17 cellular contexts compared by ENCODE assay signal in genomic region chrX:115017455-115017854, GRCh38. TPM values are rescaled to one million over a fixed set of nuclear protein-coding genes. Genes with fewer than 3 reads are reported as not detected.
DNase-seq lines count a peak whose midpoint lies in the region; ATAC-seq and TF ChIP-seq lines count a peak whose summit lies in the region.
"Had no signal": no experiment of that assay in that cellular context is flagged by ENCODE, and none has a peak within 500 bp of the region (broad histone marks: within the 10 kb centered on the region; RNA-seq: fewer than 3 reads in every experiment).

TSS of gene IL13RA2 (minus strand) at chrX:115017616. CDS start at chrX:115017269, 347 bp downstream.

- ATAC-seq in foreskin keratinocyte (no peak), HG02884 (IDR thresholded peaks at IDR 0.05; ENCODE audit: unreplicated experiment) (no peak), HG02678 (IDR thresholded peaks at IDR 0.05; ENCODE audit: unreplicated experiment) (no peak)
- no peak for ATAC-seq in activated CD8-positive, alpha-beta T cell treated with anti-CD3 and anti-CD28 coated beads for 36 hours
- ATAC-seq: Panc1, right cardiac atrium had no signal

- intact Hi-C loops in activated CD8-positive, alpha-beta T cell treated with anti-CD3 and anti-CD28 coated beads for 36 hours (cut with micrococcal nuclease): no loop called here

- CTCF ChIA-PET in activated CD8-positive, alpha-beta T cell treated with anti-CD3 and anti-CD28 coated beads for 36 hours (lab: Charles Lee): no interaction called here

- POLR2A ChIA-PET in activated CD8-positive, alpha-beta T cell treated with anti-CD3 and anti-CD28 coated beads for 36 hours (lab: Charles Lee): no interaction called here

- peaks cover 9% of the 10 kb centered on the region for H3K4me1 ChIP-seq in ACC112 (ENCODE audit: control insufficient read depth, insufficient read depth, low read length, unreplicated experiment)
- H3K4me1 ChIP-seq in foreskin keratinocyte: peaks cover 28% of the 10 kb centered on the region

- no peak within 1 kb of the TSS for H3K4me3 Mint-ChIP-seq in activated CD8-positive, alpha-beta T cell treated with anti-CD3 and anti-CD28 coated beads for 36 hours
- H3K4me3 Mint-ChIP-seq: activated CD4-positive, alpha-beta memory T cell treated with anti-CD3 and anti-CD28 coated beads for 36 hours; neural crest cell had no signal

- no peaks in the 10 kb centered on the region for H3K36me3 Mint-ChIP-seq in activated CD8-positive, alpha-beta T cell treated with anti-CD3 and anti-CD28 coated beads for 36 hours (ENCODE audit: low read depth)
- H3K36me3 Mint-ChIP-seq: activated CD4-positive, alpha-beta memory T cell treated with anti-CD3 and anti-CD28 coated beads for 36 hours had no signal

- H3K4me3 ChIP-seq in ACC112 (ENCODE audit: low read depth, low read length) (no peak within 1 kb of the TSS), brain microvascular endothelial cell (ENCODE audit: low read depth, low read length) (no peak within 1 kb of the TSS)

- in situ Hi-C loops in brain microvascular endothelial cell (cut with HindIII; ENCODE audit: low pct_ligation_motif_present, low sequenced_read_pairs): no loop called here

- H3K27ac Mint-ChIP-seq in activated CD8-positive, alpha-beta T cell treated with anti-CD3 and anti-CD28 coated beads for 36 hours: no peak within 1 kb of the TSS
- H3K27ac Mint-ChIP-seq: activated CD4-positive, alpha-beta memory T cell treated with anti-CD3 and anti-CD28 coated beads for 36 hours had no signal

- H3K27ac ChIP-seq in ACC112 (ENCODE audit: low read depth, low read length): peak within 1 kb of the TSS; percentile 4; the same call in 1 of the 2 replicates
- H3K27ac ChIP-seq in brain microvascular endothelial cell: no peak within 1 kb of the TSS
- peak within 1 kb of the TSS; percentile 77 for H3K27ac ChIP-seq in foreskin keratinocyte
- H3K27ac ChIP-seq: VCaP had no signal

- TF ChIP-seq CTCF in brain microvascular endothelial cell (IDR thresholded peaks at IDR 0.05; ENCODE audit: low read depth, low read length, missing control alignments) (no peak), foreskin keratinocyte (conservative IDR thresholded peaks at IDR 0.05) (no peak)
- TF ChIP-seq CTCF in activated CD8-positive, alpha-beta T cell treated with anti-CD3 and anti-CD28 coated beads for 36 hours (IDR thresholded peaks at IDR 0.05): no peak

- H3K9me3 Mint-ChIP-seq in activated CD8-positive, alpha-beta T cell treated with anti-CD3 and anti-CD28 coated beads for 36 hours: no peaks in the 10 kb centered on the region

- H3K36me3 ChIP-seq in ACC112 (ENCODE audit: insufficient read depth, low read length): no peaks in the 10 kb centered on the region
- no peaks in the 10 kb centered on the region for H3K36me3 ChIP-seq in brain microvascular endothelial cell (replicated peaks)

- no peaks in the 10 kb centered on the region for H3K27me3 ChIP-seq in ACC112 (ENCODE audit: insufficient read depth, low read length)
- H3K27me3 ChIP-seq in brain microvascular endothelial cell (replicated peaks): no peaks in the 10 kb centered on the region
- H3K27me3 ChIP-seq in foreskin keratinocyte: no peaks in the 10 kb centered on the region

- H3K79me2 ChIP-seq in ACC112 (ENCODE audit: control insufficient read depth, insufficient read depth, low read length, unreplicated experiment): no peaks in the 10 kb centered on the region

- H2AFZ ChIP-seq in ACC112 (ENCODE audit: low read length, unreplicated experiment): peak within 1 kb of the TSS; percentile 38

- H3K4me1 Mint-ChIP-seq in activated CD8-positive, alpha-beta T cell treated with anti-CD3 and anti-CD28 coated beads for 36 hours (ENCODE audit: low read depth): no peaks in the 10 kb centered on the region

- no peaks in the 10 kb centered on the region for H3K27me3 Mint-ChIP-seq in activated CD8-positive, alpha-beta T cell treated with anti-CD3 and anti-CD28 coated beads for 36 hours
- H3K27me3 Mint-ChIP-seq: activated CD4-positive, alpha-beta memory T cell treated with anti-CD3 and anti-CD28 coated beads for 36 hours had no signal

- DNase-seq in NAMALWA (ENCODE audit: low spot score): peak; percentile 2
- peak; percentile 7 for DNase-seq in brain microvascular endothelial cell
- no peak for DNase-seq in foreskin keratinocyte
- no peak for DNase-seq in midbrain (lab: John Stamatoyannopoulos, UW)
- no peak for DNase-seq in activated CD8-positive, alpha-beta T cell treated with anti-CD3 and anti-CD28 coated beads for 36 hours
- DNase-seq: activated CD4-positive, alpha-beta memory T cell treated with anti-CD3 and anti-CD28 coated beads for 36 hours; NCI-H187 treated with DMSO at 0.1 percent for 48 hours; NCI-H524; right cardiac atrium had no signal

RNA-seq across cellular contexts. Expression of gene IL13RA2, which starts in this region (rescaled TPM):
- 0.32 and 0.85 TPM in 2 replicates for total RNA-seq in foreskin keratinocyte
- 0.43 and 0.54 TPM in 2 replicates for polyA plus RNA-seq in foreskin keratinocyte
- not detected for total RNA-seq in activated CD8-positive, alpha-beta T cell treated with anti-CD3 and anti-CD28 coated beads for 36 hours
- total RNA-seq: activated CD4-positive, alpha-beta memory T cell treated with anti-CD3 and anti-CD28 coated beads for 36 hours; chondrocyte; mesenteric fat pad had no signal

Comparison
In these comparisons a context has a peak if more than half of its experiments do, and no peak if none do; other contexts are left out.
1. DNase-seq: peak in NAMALWA (single experiment) and brain microvascular endothelial cell (single experiment); none in foreskin keratinocyte (0 of 2), midbrain (single experiment) and activated CD8-positive, alpha-beta T cell treated with anti-CD3 and anti-CD28 coated beads for 36 hours (single experiment).